18 cellular contexts compared by ENCODE assay signal in genomic region chr6:160421854-160422253, GRCh38.
DNase-seq lines count a peak whose midpoint lies in the region; ATAC-seq, FAIRE-seq and TF ChIP-seq lines count a peak whose summit lies in the region.
"Had no signal": no experiment of that assay in that cellular context is flagged by ENCODE, and none has a peak within 500 bp of the region (broad histone marks: within the 10 kb centered on the region; RNA-seq: fewer than 3 reads in every experiment).

No MANE protein-coding gene starts in this region.

- H3K27ac ChIP-seq in left ventricle myocardium inferior (replicated peaks): peak overlapping the region; percentile 66
- H3K27ac ChIP-seq in uterus: peak overlapping the region; percentile 68 to 75

- H3K9me3 ChIP-seq in left ventricle myocardium inferior (replicated peaks) (no peaks in the 10 kb centered on the region), uterus (no peaks in the 10 kb centered on the region)

- H3K27ac Mint-ChIP-seq in brain: peak overlapping the region in 3 of 5 experiments; percentile 13 to 53 (median 29)
- H3K27ac Mint-ChIP-seq: nephron progenitor cell had no signal

- peaks cover 23% of the 10 kb centered on the region for H3K4me1 Mint-ChIP-seq in brain
- H3K4me1 Mint-ChIP-seq: nephron progenitor cell had no signal

- no peak overlapping the region for H3K4me3 ChIP-seq in left ventricle myocardium inferior
- H3K4me3 ChIP-seq in uterus: no peak overlapping the region

- TF ChIP-seq CTCF in brain (conservative IDR thresholded peaks at IDR 0.05): no peak
- TF ChIP-seq CTCF in left ventricle myocardium inferior (IDR thresholded peaks at IDR 0.05; ENCODE audit: borderline replicate concordance): no peak
- TF ChIP-seq CTCF in omental fat pad (IDR thresholded peaks at IDR 0.05): no peak
- TF ChIP-seq CTCF in uterus (IDR thresholded peaks at IDR 0.05): no peak
- TF ChIP-seq CTCF in D721Med (IDR thresholded peaks at IDR 0.05; ENCODE audit: insufficient read depth, missing control alignments): no peak

- H3K4me1 ChIP-seq in left ventricle myocardium inferior (peaks cover 13% of the 10 kb centered on the region), uterus (peaks cover 0 to 6% of the 10 kb centered on the region in 2 donors)

- H3K36me3 Mint-ChIP-seq in brain: no peaks in the 10 kb centered on the region
- H3K36me3 Mint-ChIP-seq: activated naive CD8-positive, alpha-beta T cell treated with anti-CD3 and anti-CD28 coated beads, Interleukin-2, amount 10 ng/mL, durations not matched to agents 7 days and 5 days had no signal

- intact Hi-C loops in left ventricle myocardium inferior (cut with micrococcal nuclease): no loop called here
- intact Hi-C loops in uterus (cut with DNase I; ENCODE audit: low total_unique reads): no loop called here

- no peak for FAIRE-seq in D721Med (lab: Jason Lieb, UNC)
- FAIRE-seq: GM18507 had no signal

- DNase-seq in left ventricle myocardium inferior: peak; percentile 59
- no peak for DNase-seq in omental fat pad (ENCODE audit: low spot score)
- DNase-seq in uterus: peak; percentile 69 to 76
- no peak for DNase-seq in D721Med (ENCODE audit: insufficient read length, low spot score)
- DNase-seq in T1000 (lab: John Stamatoyannopoulos, UW): no peak
- no peak for DNase-seq in medulla oblongata (ENCODE audit: extremely low spot score)
- DNase-seq: activated naive CD8-positive, alpha-beta T cell treated with anti-CD3 and anti-CD28 coated beads, Interleukin-2, amount 10 ng/mL, durations not matched to agents 7 days and 5 days; AML-193; glutamatergic neuron; KG1; NCI-H2029 treated with DMSO at 0.1 percent for 48 hours; NCI-H510A treated with DMSO at 0.1 percent for 48 hours; nephron progenitor cell; RPMI8226; stimulated activated CD4-positive, alpha-beta T cell treated with anti-CD3 and anti-CD28 coated beads, Interleukin-12 subunit alpha, Interleukin-12 subunit beta, amount 100 ng/mL, for 4 hours; stimulated activated CD8-positive, alpha-beta memory T cell treated with anti-CD3 and anti-CD28 coated beads, Interleukin-4, amount 100 ng/mL, for 48 hours had no signal

- ATAC-seq in omental fat pad (ENCODE audit: low FRiP score): peak; percentile 82

- no peak for TF ChIP-seq POLR2A in uterus (IDR thresholded peaks at IDR 0.05)

- H3K36me3 ChIP-seq in left ventricle myocardium inferior: no peaks in the 10 kb centered on the region
- no peaks in the 10 kb centered on the region for H3K36me3 ChIP-seq in uterus

- H3K27me3 ChIP-seq in left ventricle myocardium inferior (ENCODE audit: low read depth) (no peaks in the 10 kb centered on the region), uterus (no peaks in the 10 kb centered on the region)

- H3K9me3 Mint-ChIP-seq in brain: peaks cover 0 to 2% (median 0%) of the 10 kb centered on the region in 5 experiments
- H3K9me3 Mint-ChIP-seq: activated naive CD8-positive, alpha-beta T cell treated with anti-CD3 and anti-CD28 coated beads, Interleukin-2, amount 10 ng/mL, durations not matched to agents 7 days and 5 days; nephron progenitor cell had no signal

- H3K4me3 Mint-ChIP-seq in brain: no peak overlapping the region
- H3K4me3 Mint-ChIP-seq: activated naive CD8-positive, alpha-beta T cell treated with anti-CD3 and anti-CD28 coated beads, Interleukin-2, amount 10 ng/mL, durations not matched to agents 7 days and 5 days; nephron progenitor cell had no signal

- H3K27me3 Mint-ChIP-seq in brain: peaks cover 8% of the 10 kb centered on the region

Comparison
In these comparisons a context has a peak if more than half of its experiments do, and no peak if none do; other contexts are left out.
1. DNase-seq: peak in left ventricle myocardium inferior (single experiment) and uterus (2 of 2); none in omental fat pad (single experiment), D721Med (single experiment), T1000 (single experiment) and medulla oblongata (single experiment).